17 cellular contexts compared by ENCODE assay signal in genomic region chr3:169619793-169620192, GRCh38. TPM values are rescaled to one million over a fixed set of nuclear protein-coding genes. Genes with fewer than 3 reads are reported as not detected.
A peak's percentile ranks its signal among the peaks of the same experiment; 100 is the strongest.
DNase-seq lines count a peak whose midpoint lies in the region; ATAC-seq, FAIRE-seq and TF ChIP-seq lines count a peak whose summit lies in the region.
"Had no signal": no experiment of that assay in that cellular context is flagged by ENCODE, and none has a peak within 500 bp of the region (broad histone marks: within the 10 kb centered on the region; RNA-seq: fewer than 3 reads in every experiment).

No MANE protein-coding gene starts in this region.

- no peak overlapping the region for H3K27ac ChIP-seq in C4-2B

- peak; percentile 37 for ATAC-seq in left colon

- intact Hi-C loops in left colon (cut with DNase I, micrococcal nuclease) = no loop called here

- DNase-seq in NCI-H1048 (lab: John Stamatoyannopoulos, UW) (peak; percentile 4), NCI-H748 treated with DMSO at 0.1 percent for 48 hours (lab: John Stamatoyannopoulos, UW) (peak; percentile 52), left colon (no peak), H54 (ENCODE audit: insufficient read length, low spot score) (no peak), GDM1 (lab: John Stamatoyannopoulos, UW) (no peak), NOMO-1 treated with dmso at 0.1 percent for 144 hours (lab: John Stamatoyannopoulos, UW; ENCODE audit: unreplicated experiment) (no peak), NCI-H2227 (lab: John Stamatoyannopoulos, UW; ENCODE audit: unreplicated experiment) (no peak)
- DNase-seq: activated CD8-positive, alpha-beta memory T cell treated with anti-CD3 and anti-CD28 coated beads, Interleukin-2, amount 50 U/mL, for 48 hours; DMS 273 treated with DMSO at 0.1 percent for 48 hours; effector CD8-positive, alpha-beta T cell; foreskin melanocyte; NCI-H446; nucleus accumbens; RPMI8226; T-helper 2 cell had no signal

- TF ChIP-seq POLR2A in H54 (IDR thresholded peaks at IDR 0.05; ENCODE audit: low read depth, low read length) = no peak

- TF ChIP-seq CTCF in C4-2B (conservative IDR thresholded peaks at IDR 0.05) = 0 out of 2 replicates have a peak, but pooled peaks have one; percentile 16

- FAIRE-seq in H54 (lab: Jason Lieb, UNC) = no peak
- FAIRE-seq: bronchial epithelial cell had no signal

RNA-seq across cellular contexts. Expression of gene MECOM, which starts 43.7 kb away (rescaled TPM):
- 100 to 1,000 TPM in 1 of 2 donors, 10 to 100 TPM in 1; 73.2 to 140 TPM for total RNA-seq in left colon

Comparison
In these comparisons a context has a peak if more than half of its experiments do, and no peak if none do; other contexts are left out.
1. DNase-seq: peak in NCI-H1048 (single experiment) and NCI-H748 treated with DMSO at 0.1 percent for 48 hours (single experiment); none in left colon (0 of 2), H54 (single experiment), GDM1 (single experiment), NOMO-1 treated with dmso at 0.1 percent for 144 hours (single experiment) and NCI-H2227 (single experiment).